9 cellular contexts compared by ENCODE assay signal in genomic region chr2:37652199-37652640, GRCh38. TPM values are rescaled to one million over a fixed set of nuclear protein-coding genes. Genes with fewer than 3 reads are reported as not detected.
DNase-seq lines count a peak whose midpoint lies in the region; ATAC-seq and TF ChIP-seq lines count a peak whose summit lies in the region.
"Had no signal": no experiment of that assay in that cellular context is flagged by ENCODE, and none has a peak within 500 bp of the region (broad histone marks: within the 10 kb centered on the region; RNA-seq: fewer than 3 reads in every experiment).

No MANE protein-coding gene starts in this region.

- H3K4me3 Mint-ChIP-seq in activated CD8-positive, alpha-beta memory T cell treated with anti-CD3 and anti-CD28 coated beads, Interleukin-2, amount 10 ng/mL, durations not matched to agents 7 days and 5 days, result no peak overlapping the region

- no peaks in the 10 kb centered on the region for H3K9me3 Mint-ChIP-seq in activated CD8-positive, alpha-beta memory T cell treated with anti-CD3 and anti-CD28 coated beads, Interleukin-2, amount 10 ng/mL, durations not matched to agents 7 days and 5 days (ENCODE audit: low read depth)

- no peak overlapping the region for H3K4me3 ChIP-seq in thoracic aorta
- no peak overlapping the region for H3K4me3 ChIP-seq in thyroid gland (replicated peaks in 1 of 3)

- no peaks in the 10 kb centered on the region for H3K36me3 ChIP-seq in thoracic aorta
- no peaks in the 10 kb centered on the region for H3K36me3 ChIP-seq in thyroid gland

- peak overlapping the region; percentile 20 for H3K27ac Mint-ChIP-seq in activated CD8-positive, alpha-beta memory T cell treated with anti-CD3 and anti-CD28 coated beads, Interleukin-2, amount 10 ng/mL, durations not matched to agents 7 days and 5 days

- H3K27ac ChIP-seq in foreskin keratinocyte (peak overlapping the region; percentile 39), thoracic aorta (peak overlapping the region; percentile 64 to 77), thyroid gland (peak overlapping the region in 1 of 3 donors; percentile 40)

- no peak for ATAC-seq in activated CD8-positive, alpha-beta memory T cell treated with anti-CD3 and anti-CD28 coated beads, Interleukin-2, amount 10 ng/mL, durations not matched to agents 7 days and 5 days
- ATAC-seq in foreskin keratinocyte, result peak; percentile 97
- ATAC-seq in thoracic aorta (ENCODE audit: insufficient number of reproducible peaks, low FRiP score, low read depth), result no peak

- WGBS in thyroid gland, 2 donors, result 81 to 82% methylated on average over 5 of the region's 5 CpGs

- H3K27me3 Mint-ChIP-seq in activated CD8-positive, alpha-beta memory T cell treated with anti-CD3 and anti-CD28 coated beads, Interleukin-2, amount 10 ng/mL, durations not matched to agents 7 days and 5 days, result no peaks in the 10 kb centered on the region

- no peak for TF ChIP-seq CTCF in foreskin keratinocyte (conservative IDR thresholded peaks at IDR 0.05)
- TF ChIP-seq CTCF in thoracic aorta (IDR thresholded peaks at IDR 0.05), result no peak
- no peak for TF ChIP-seq CTCF in thyroid gland (IDR thresholded peaks at IDR 0.05)

- peaks cover 42% of the 10 kb centered on the region for H3K4me1 ChIP-seq in foreskin keratinocyte
- H3K4me1 ChIP-seq in thoracic aorta (ENCODE audit: control insufficient read depth in 1 of 2, low read depth in 2 of 2), result peaks cover 54 to 95% of the 10 kb centered on the region in 2 donors
- peaks cover 2 to 20% of the 10 kb centered on the region in 2 donors for H3K4me1 ChIP-seq in thyroid gland

- H3K9me3 ChIP-seq in thoracic aorta, result no peaks in the 10 kb centered on the region
- H3K9me3 ChIP-seq in thyroid gland, result no peaks in the 10 kb centered on the region

- no peak for DNase-seq in activated CD8-positive, alpha-beta memory T cell treated with anti-CD3 and anti-CD28 coated beads, Interleukin-2, amount 10 ng/mL, durations not matched to agents 7 days and 5 days
- DNase-seq in activated CD8-positive, alpha-beta memory T cell treated with anti-CD3 and anti-CD28 coated beads for 24 hours, result no peak
- DNase-seq in T1000 (lab: John Stamatoyannopoulos, UW) (peak; percentile 72), foreskin keratinocyte (peak; percentile 97 to 99), thoracic aorta (ENCODE audit: low spot score) (no peak), anterior cingulate cortex (lab: John Stamatoyannopoulos, UW) (no peak), NCI-H1092 treated with DMSO at 0.1 percent for 48 hours (lab: John Stamatoyannopoulos, UW) (no peak), thyroid gland (no peak)
- DNase-seq: AML-193 had no signal

- intact Hi-C loops in thyroid gland (cut with DNase I), result no loop called here

- H3K4me1 Mint-ChIP-seq in activated CD8-positive, alpha-beta memory T cell treated with anti-CD3 and anti-CD28 coated beads, Interleukin-2, amount 10 ng/mL, durations not matched to agents 7 days and 5 days, result peaks cover 81% of the 10 kb centered on the region

- no peaks in the 10 kb centered on the region for H3K27me3 ChIP-seq in foreskin keratinocyte
- H3K27me3 ChIP-seq in thoracic aorta (replicated peaks; ENCODE audit: insufficient read depth), result no peaks in the 10 kb centered on the region
- no peaks in the 10 kb centered on the region for H3K27me3 ChIP-seq in thyroid gland

- TF ChIP-seq POLR2A in thyroid gland (IDR thresholded peaks at IDR 0.05), result no peak

- CTCF ChIA-PET in activated CD8-positive, alpha-beta memory T cell treated with anti-CD3 and anti-CD28 coated beads, Interleukin-2, amount 10 ng/mL, durations not matched to agents 7 days and 5 days (lab: Charles Lee), result interaction anchor here (1.5 kb wide), 1 partner anchor 225 kb away, joined by 4 read pairs; no protein-coding TSS in a partner anchor

- peaks cover 35% of the 10 kb centered on the region for H3K36me3 Mint-ChIP-seq in activated CD8-positive, alpha-beta memory T cell treated with anti-CD3 and anti-CD28 coated beads, Interleukin-2, amount 10 ng/mL, durations not matched to agents 7 days and 5 days

RNA-seq across cellular contexts. Expression of gene CDC42EP3, which starts 19.2 kb away (rescaled TPM):
- total RNA-seq in activated CD8-positive, alpha-beta memory T cell treated with anti-CD3 and anti-CD28 coated beads, Interleukin-2, amount 10 ng/mL, durations not matched to agents 7 days and 5 days, result 10 to 100 TPM; 27.6 to 32.5 TPM
- total RNA-seq in foreskin keratinocyte (32.3 and 46.4 TPM in 2 replicates), thoracic aorta (10 to 100 TPM; 42.2 to 57.4 TPM), thyroid gland (10 to 100 TPM in 3 of 4 donors, 1 to 10 TPM in 1; 8.1 to 24.7 (median 18.8) TPM)
- polyA plus RNA-seq in foreskin keratinocyte, result 15.0 and 23.2 TPM in 2 replicates

Comparison
In these comparisons a context has a peak if more than half of its experiments do, and no peak if none do; other contexts are left out.
1. DNase-seq: peak in T1000 (single experiment) and foreskin keratinocyte (2 of 2); none in activated CD8-positive, alpha-beta memory T cell treated with anti-CD3 and anti-CD28 coated beads, Interleukin-2, amount 10 ng/mL, durations not matched to agents 7 days and 5 days (single experiment), activated CD8-positive, alpha-beta memory T cell treated with anti-CD3 and anti-CD28 coated beads for 24 hours (single experiment), thoracic aorta (single experiment), anterior cingulate cortex (0 of 58), NCI-H1092 treated with DMSO at 0.1 percent for 48 hours (single experiment) and thyroid gland (0 of 2).